ENCODE assay signal across 8 cellular contexts in the genomic region with DNA sequence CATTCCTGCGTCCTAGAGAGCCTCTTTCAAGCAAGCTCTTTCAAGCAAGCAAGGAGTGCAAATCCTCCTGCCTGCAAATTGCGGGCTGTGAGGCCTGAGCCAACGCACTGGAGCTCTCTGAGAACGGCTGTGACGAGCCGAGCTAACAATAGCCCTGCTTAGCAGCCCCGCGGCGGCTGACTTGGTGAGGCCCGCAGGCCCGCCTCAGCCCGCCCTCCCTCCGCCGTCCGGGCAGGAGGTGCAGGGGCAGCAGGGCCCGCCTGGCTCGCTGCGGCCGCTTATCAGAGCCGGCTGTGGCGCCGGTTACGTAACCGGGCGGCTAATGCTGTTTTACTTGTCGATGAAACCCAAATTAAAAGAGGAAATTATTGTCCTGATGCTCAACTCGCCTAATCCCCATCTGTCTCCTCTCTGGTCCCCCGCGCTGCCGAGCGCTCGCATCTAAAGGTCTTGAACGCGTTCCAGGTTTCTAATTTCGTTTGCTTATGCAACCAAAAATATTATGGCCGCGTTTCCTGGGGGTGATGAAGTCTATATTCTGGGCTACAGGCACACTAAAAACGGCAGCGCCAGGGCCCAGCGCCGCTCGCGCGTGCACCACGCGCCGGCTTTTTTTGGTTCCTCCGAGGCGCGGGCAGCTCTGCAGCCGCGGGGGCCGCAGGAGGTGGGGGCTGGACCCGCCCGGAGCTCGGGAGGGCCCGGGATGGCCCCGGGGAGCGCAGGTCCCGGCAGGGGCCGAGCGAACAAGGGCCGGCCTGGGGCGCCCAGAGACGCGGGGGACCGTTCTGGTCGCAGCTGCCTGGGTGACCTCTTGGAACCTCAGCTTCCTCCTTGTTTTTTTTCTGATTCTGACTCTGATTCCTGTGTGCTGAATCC.
DNase-seq lines count a peak whose midpoint lies in the region; ATAC-seq lines count a peak whose summit lies in the region.

No MANE protein-coding gene starts in this region.

- ATAC-seq in GM18502 (IDR thresholded peaks at IDR 0.05; ENCODE audit: poor library complexity, unreplicated experiment) (peak; percentile 66), GM18520 (IDR thresholded peaks at IDR 0.05; ENCODE audit: unreplicated experiment) (no peak)

- DNase-seq in HuH-7.5 (ENCODE audit: low spot score), result peak; percentile 68
- peak; percentile 94 for DNase-seq in OCI-M1 (lab: John Stamatoyannopoulos, UW)
- peak; percentile 34 for DNase-seq in activated T-helper 9 cell treated with anti-CD3 and anti-CD28 coated beads, Interleukin-2, amount 50 U/mL, for 16 hours (ENCODE audit: low read depth)
- DNase-seq in fibroblast of peridontal ligament (ENCODE audit: extremely low read depth), result peak; percentile 82
- peak; percentile 93 for DNase-seq in myocyte (ENCODE audit: low read depth)
- DNase-seq in substantia nigra (lab: John Stamatoyannopoulos, UW), result peak; percentile 48 to 95 (median 85)

- peak overlapping the region; percentile 99 for H3K27ac ChIP-seq in substantia nigra (ENCODE audit: low read depth, low read length, poor library complexity, severe bottlenecking)

Comparison
In these comparisons a context has a peak if more than half of its experiments do, and no peak if none do; other contexts are left out.
1. DNase-seq: peak in every context shown above with its lines; median percentile 94 in OCI-M1; 93 in myocyte; 85 in substantia nigra; 82 in fibroblast of peridontal ligament; 68 in HuH-7.5; 34 in activated T-helper 9 cell treated with anti-CD3 and anti-CD28 coated beads, Interleukin-2, amount 50 U/mL, for 16 hours.